In genomic region chr17:36720131-36720530, GRCh38 we compare ENCODE assay signal across 17 cellular contexts.
A peak's percentile ranks its signal among the peaks of the same experiment; 100 is the strongest.
DNase-seq lines count a peak whose midpoint lies in the region; ATAC-seq and TF ChIP-seq lines count a peak whose summit lies in the region.
"Had no signal": no experiment of that assay in that cellular context is flagged by ENCODE, and none has a peak within 500 bp of the region (broad histone marks: within the 10 kb centered on the region; RNA-seq: fewer than 3 reads in every experiment).

No MANE protein-coding gene starts in this region.

- no peak overlapping the region for H3K9ac ChIP-seq in SK-N-SH
- H3K9ac ChIP-seq in parathyroid adenoma, result no peak overlapping the region

- no peak overlapping the region for H3K4me3 ChIP-seq in SK-N-SH (ENCODE audit: low read depth in 2 of 2, low read length in 1 of 2)
- H3K4me3 ChIP-seq in DOHH2 (ENCODE audit: low read length), result no peak overlapping the region
- no peak overlapping the region for H3K4me3 ChIP-seq in parathyroid adenoma (ENCODE audit: low read depth, low read length)
- no peak overlapping the region for H3K4me3 ChIP-seq in gastrocnemius medialis
- H3K4me3 ChIP-seq: HAP-1, Peyer's patch, SJSA1 had no signal

- peak overlapping the region; percentile 87 for H3K27ac Mint-ChIP-seq in activated T-helper 17 cell treated with anti-CD3 and anti-CD28 coated beads, Interleukin-2, amount 50 U/mL, for 72 hours
- H3K27ac Mint-ChIP-seq in activated T-cell treated with anti-CD3 and anti-CD28 coated beads, Interleukin-2, amount 50 U/mL, for 72 hours, result no peak overlapping the region

- H3K4me2 ChIP-seq in SK-N-SH, result no peak overlapping the region
- no peak overlapping the region for H3K4me2 ChIP-seq in DOHH2 (ENCODE audit: low read length)
- no peak overlapping the region for H3K4me2 ChIP-seq in parathyroid adenoma (ENCODE audit: low read length)

- H3K9me3 Mint-ChIP-seq in activated T-helper 17 cell treated with anti-CD3 and anti-CD28 coated beads, Interleukin-2, amount 50 U/mL, for 72 hours, result no peaks in the 10 kb centered on the region
- peaks cover 0 to 1% of the 10 kb centered on the region in 2 donors for H3K9me3 Mint-ChIP-seq in activated T-cell treated with anti-CD3 and anti-CD28 coated beads, Interleukin-2, amount 50 U/mL, for 72 hours

- H3K79me2 ChIP-seq in SK-N-SH (ENCODE audit: insufficient read depth), result no peaks in the 10 kb centered on the region
- H3K79me2 ChIP-seq in DOHH2 (ENCODE audit: control insufficient read depth, low read length), result no peaks in the 10 kb centered on the region
- no peaks in the 10 kb centered on the region for H3K79me2 ChIP-seq in parathyroid adenoma

- H3K9me2 ChIP-seq in SK-N-SH (no peaks in the 10 kb centered on the region), DOHH2 (replicated peaks; ENCODE audit: control insufficient read depth, low read length) (no peaks in the 10 kb centered on the region)

- H3K4me3 Mint-ChIP-seq in activated T-helper 17 cell treated with anti-CD3 and anti-CD28 coated beads, Interleukin-2, amount 50 U/mL, for 72 hours, result peak overlapping the region; percentile 79
- H3K4me3 Mint-ChIP-seq in activated T-cell treated with anti-CD3 and anti-CD28 coated beads, Interleukin-2, amount 50 U/mL, for 72 hours, result no peak overlapping the region

- peaks cover 7% of the 10 kb centered on the region for H3K36me3 Mint-ChIP-seq in activated T-helper 17 cell treated with anti-CD3 and anti-CD28 coated beads, Interleukin-2, amount 50 U/mL, for 72 hours (ENCODE audit: low read depth)
- H3K36me3 Mint-ChIP-seq in activated T-cell treated with anti-CD3 and anti-CD28 coated beads, Interleukin-2, amount 50 U/mL, for 72 hours (ENCODE audit: insufficient read depth in 2 of 2), result no peaks in the 10 kb centered on the region

- no peaks in the 10 kb centered on the region for H3K9me3 ChIP-seq in SK-N-SH
- H3K9me3 ChIP-seq in DOHH2 (ENCODE audit: control insufficient read depth, insufficient read depth, low read length), result peaks cover 3% of the 10 kb centered on the region; the same call in 1 of the 2 replicates
- no peaks in the 10 kb centered on the region for H3K9me3 ChIP-seq in parathyroid adenoma (ENCODE audit: control insufficient read depth, low read length)
- H3K9me3 ChIP-seq in gastrocnemius medialis, result no peaks in the 10 kb centered on the region
- H3K9me3 ChIP-seq: HAP-1, Peyer's patch, SJSA1 had no signal

- 7% methylated on average over 3 of the region's 4 CpGs for WGBS in SK-N-SH (ENCODE audit: low lambda C conversion rate)

- CTCF ChIA-PET in SK-N-SH (lab: Yijun Ruan, JAX), result interaction anchor here (0.7 to 3.2 kb wide), 5 partner anchors 13 to 327 kb away, joined by 3 to 16 read pairs (median 4); no protein-coding TSS in a partner anchor

- POLR2A ChIA-PET in SK-N-SH (lab: Yijun Ruan, JAX), result interaction anchor here (0.7 to 1.1 kb wide), 2 partner anchors 20 to 185 kb away, joined by 3 read pairs; no protein-coding TSS in a partner anchor

- TF ChIP-seq RAD21 in SK-N-SH (IDR thresholded peaks at IDR 0.05; ENCODE audit: low read length), result no peak

- peaks cover 15% of the 10 kb centered on the region for H3K4me1 Mint-ChIP-seq in activated T-helper 17 cell treated with anti-CD3 and anti-CD28 coated beads, Interleukin-2, amount 50 U/mL, for 72 hours
- H3K4me1 Mint-ChIP-seq in activated T-cell treated with anti-CD3 and anti-CD28 coated beads, Interleukin-2, amount 50 U/mL, for 72 hours (ENCODE audit: low read depth), result peaks cover 39% of the 10 kb centered on the region

- H3K36me3 ChIP-seq in SK-N-SH (replicated peaks in 1 of 2; ENCODE audit: control insufficient read depth in 1 of 2, insufficient read depth in 2 of 2, low read length in 1 of 2), result no peaks in the 10 kb centered on the region
- no peaks in the 10 kb centered on the region for H3K36me3 ChIP-seq in DOHH2 (ENCODE audit: control insufficient read depth, low read length)
- H3K36me3 ChIP-seq in parathyroid adenoma (ENCODE audit: control insufficient read depth, insufficient read depth, low read length), result no peaks in the 10 kb centered on the region
- no peaks in the 10 kb centered on the region for H3K36me3 ChIP-seq in gastrocnemius medialis
- H3K36me3 ChIP-seq: HAP-1, Peyer's patch, SJSA1 had no signal

- intact Hi-C loops in gastrocnemius medialis (cut with DNase I; ENCODE audit: low total_unique reads), result no loop called here

- H2AFZ ChIP-seq in SK-N-SH (ENCODE audit: low read depth) (no peak overlapping the region), parathyroid adenoma (peak overlapping the region; percentile 68)

- peak overlapping the region in 1 of 2 experiments; percentile 93; a peak in 2 of 4 replicates for H3K27ac ChIP-seq in SK-N-SH (ENCODE audit: low read depth in 2 of 2, low read length in 1 of 2)
- 0 out of 2 replicates have a peak overlapping the region, but pooled peaks have one; percentile 13 for H3K27ac ChIP-seq in DOHH2 (ENCODE audit: low read depth, low read length)
- no peak overlapping the region for H3K27ac ChIP-seq in parathyroid adenoma
- H3K27ac ChIP-seq in gastrocnemius medialis, result no peak overlapping the region
- H3K27ac ChIP-seq: Peyer's patch, SJSA1 had no signal

- no peaks in the 10 kb centered on the region for H3F3A ChIP-seq in SK-N-SH (replicated peaks; ENCODE audit: insufficient read depth)
- H3F3A ChIP-seq in DOHH2 (ENCODE audit: control insufficient read depth, insufficient read depth), result peaks cover 5% of the 10 kb centered on the region; the same call in 1 of the 2 replicates

- no peak for TF ChIP-seq POLR2A in gastrocnemius medialis (IDR thresholded peaks at IDR 0.05)

- in situ Hi-C loops in gastrocnemius medialis (cut with MboI; ENCODE audit: low sequenced_read_pairs in 4 of 4), result no loop called here

- H4K20me1 ChIP-seq in SK-N-SH (ENCODE audit: insufficient read depth) (no peaks in the 10 kb centered on the region), DOHH2 (ENCODE audit: control insufficient read depth, insufficient read depth, low read depth, low read length) (no peaks in the 10 kb centered on the region)

- H3K4me1 ChIP-seq in SK-N-SH (ENCODE audit: control insufficient read depth in 1 of 2, insufficient read depth in 2 of 2, low read depth in 1 of 2, low read length in 1 of 2) (peaks cover 0 to 28% of the 10 kb centered on the region in 2 experiments; a peak in 2 of 4 replicates), DOHH2 (ENCODE audit: control insufficient read depth, low read length) (peaks cover 44% of the 10 kb centered on the region), parathyroid adenoma (peaks cover 25% of the 10 kb centered on the region), gastrocnemius medialis (no peaks in the 10 kb centered on the region)

- no peak for TF ChIP-seq CTCF in SK-N-SH (IDR thresholded peaks at IDR 0.05)
- TF ChIP-seq CTCF in DOHH2 (IDR thresholded peaks at IDR 0.05; ENCODE audit: low read depth, low read length, poor library complexity, severe bottlenecking), result no peak
- no peak for TF ChIP-seq CTCF in parathyroid adenoma (IDR thresholded peaks at IDR 0.05)
- TF ChIP-seq CTCF in gastrocnemius medialis (IDR thresholded peaks at IDR 0.05 in 4 of 5, conservative IDR thresholded peaks at IDR 0.05 in 1 of 5), result no peak

- H3K27me3 ChIP-seq in SK-N-SH (ENCODE audit: insufficient read depth), result peaks cover 13% of the 10 kb centered on the region; the same call in 1 of the 2 replicates
- H3K27me3 ChIP-seq in DOHH2 (ENCODE audit: control insufficient read depth, low read length), result no peaks in the 10 kb centered on the region
- no peaks in the 10 kb centered on the region for H3K27me3 ChIP-seq in parathyroid adenoma (ENCODE audit: control insufficient read depth, insufficient read depth, low read length)
- peaks cover 12 to 14% (median 12%) of the 10 kb centered on the region in 3 donors for H3K27me3 ChIP-seq in gastrocnemius medialis
- H3K27me3 ChIP-seq: Peyer's patch had no signal

- DNase-seq in SK-N-SH (peak; percentile 76), NCI-H1436 (lab: John Stamatoyannopoulos, UW) (no peak), gastrocnemius medialis (no peak)
- no peak for DNase-seq in activated T-cell treated with anti-CD3 and anti-CD28 coated beads, Interleukin-2, amount 50 U/mL, for 72 hours
- DNase-seq: NCI-H1417 treated with DMSO at 0.1 percent for 48 hours; NCI-H2081; NCI-H2171 treated with DMSO at 0.1 percent for 48 hours; NCI-H446; NCI-H526 treated with DMSO at 0.1 percent for 48 hours; NK-92 treated with Interleukin-12 subunit alpha and Interleukin-12 subunit beta, amount 100 ng/mL, for 24 hours; Peyer's patch had no signal

- no peaks in the 10 kb centered on the region for H3K27me3 Mint-ChIP-seq in activated T-helper 17 cell treated with anti-CD3 and anti-CD28 coated beads, Interleukin-2, amount 50 U/mL, for 72 hours
- H3K27me3 Mint-ChIP-seq in activated T-cell treated with anti-CD3 and anti-CD28 coated beads, Interleukin-2, amount 50 U/mL, for 72 hours (ENCODE audit: low read depth), result no peaks in the 10 kb centered on the region

- TF ChIP-seq EP300 in SK-N-SH (IDR thresholded peaks at IDR 0.05; ENCODE audit: borderline replicate concordance in 1 of 2, low read depth in 1 of 2, low read length in 1 of 2), result peak in 1 of 2 experiments; percentile 83; a peak in 2 of 4 replicates

- no peak for ATAC-seq in SK-N-SH treated with all-trans-retinoic acid at 6 μM for 48 hours
- no peak for ATAC-seq in activated T-helper 17 cell treated with anti-CD3 and anti-CD28 coated beads, Interleukin-2, amount 50 U/mL, for 72 hours (replicated peaks)
- no peak for ATAC-seq in activated T-cell treated with anti-CD3 and anti-CD28 coated beads, Interleukin-2, amount 50 U/mL, for 72 hours (replicated peaks in 1 of 2)
- ATAC-seq in gastrocnemius medialis, result no peak

TF ChIP-seq in SK-N-SH, 30 proteins besides CTCF, POLR2A, EP300 and RAD21:
- TF ChIP-seq USF1 (IDR thresholded peaks at IDR 0.05; ENCODE audit: borderline replicate concordance, low read depth), result no peak
- TF ChIP-seq GATA2 (CRISPR knock-in tag; IDR thresholded peaks at IDR 0.05), result peak; percentile 95
- peak; percentile 64; the same call in 1 of the 2 replicates for TF ChIP-seq RCOR1 (IDR thresholded peaks at IDR 0.05; ENCODE audit: low read length)

TF ChIP-seq in SK-N-SH treated with all-trans-retinoic acid at 6 μM for 48 hours, 23 proteins besides CTCF, POLR2A, EP300 and RAD21 (continues in another document):
- TF ChIP-seq ISL1 (CRISPR knock-in tag; IDR thresholded peaks at IDR 0.05) (no peak), GLIS3 (CRISPR knock-in tag; IDR thresholded peaks at IDR 0.05) (no peak), BACH2 (CRISPR knock-in tag; IDR thresholded peaks at IDR 0.05; ENCODE audit: borderline replicate concordance) (no peak), ZNF565 (CRISPR knock-in tag; conservative IDR thresholded peaks at IDR 0.05; ENCODE audit: low read depth) (no peak), PPARA (CRISPR knock-in tag; IDR thresholded peaks at IDR 0.05; ENCODE audit: borderline replicate concordance) (no peak), ESRRG (CRISPR knock-in tag; IDR thresholded peaks at IDR 0.05) (no peak)
